Comparison of ENCODE assay signal across 7 cellular contexts in genomic region chr11:125591659-125592304, GRCh38. TPM values are rescaled to one million over a fixed set of nuclear protein-coding genes. Genes with fewer than 3 reads are reported as not detected.
DNase-seq lines count a peak whose midpoint lies in the region; ATAC-seq and TF ChIP-seq lines count a peak whose summit lies in the region.

No MANE protein-coding gene starts in this region.

- WGBS in H9 (ENCODE audit: extremely low coverage, insufficient read length, low lambda C conversion rate), result no CpG with 5 or more reads among the region's 29 CpGs
- WGBS in esophagus, 2 donors, result 0 to 1% methylated on average over 29 of the region's 29 CpGs
- 4% methylated on average over 29 of the region's 29 CpGs for WGBS in thymus

- peak overlapping the region; percentile 27 to 98 (median 96) for H3K27ac Mint-ChIP-seq in H9
- peak overlapping the region; percentile 95 for H3K27ac Mint-ChIP-seq in activated CD8-positive, alpha-beta memory T cell treated with anti-CD3 and anti-CD28 coated beads, Interleukin-2, amount 10 ng/mL, durations not matched to agents 7 days and 5 days
- H3K27ac Mint-ChIP-seq in naive thymus-derived CD8-positive, alpha-beta T cell, result peak overlapping the region; percentile 97 to 100 (median 98)

- H3K23ac ChIP-seq in H9 (ENCODE audit: insufficient read length, low read depth, low read length), result no peak overlapping the region

- H3K9ac ChIP-seq in H9 (ENCODE audit: extremely low read depth, insufficient read length, low read length) (peak overlapping the region; percentile 90), MM.1S (ENCODE audit: low read length) (peak overlapping the region; percentile 89)

- H3F3A ChIP-seq in MM.1S (ENCODE audit: insufficient read depth, low read length), result 0 out of 2 replicates have a peak, but pooled peaks cover 3% of the 10 kb centered on the region

- no peaks in the 10 kb centered on the region for H3K9me2 ChIP-seq in MM.1S (replicated peaks; ENCODE audit: insufficient read depth, low read length)

- POLR2A ChIA-PET in naive thymus-derived CD8-positive, alpha-beta T cell (lab: Charles Lee), result interaction anchor here (0.7 to 3.8 kb wide), 15 partner anchors 8 to 969 kb away, joined by 3 to 59 read pairs (median 6); partner anchors contain the start of genes CCDC15, CHEK1, DCPS and EI24

- H3K4me3 Mint-ChIP-seq in H9, result peak overlapping the region; percentile 99 to 100
- H3K4me3 Mint-ChIP-seq in activated CD8-positive, alpha-beta memory T cell treated with anti-CD3 and anti-CD28 coated beads, Interleukin-2, amount 10 ng/mL, durations not matched to agents 7 days and 5 days, result peak overlapping the region; percentile 89
- peak overlapping the region; percentile 85 to 98 (median 95) for H3K4me3 Mint-ChIP-seq in naive thymus-derived CD8-positive, alpha-beta T cell

- H3K36me3 Mint-ChIP-seq in H9 (ENCODE audit: insufficient read depth in 1 of 3, low read depth in 3 of 3), result peaks cover 2 to 13% (median 8%) of the 10 kb centered on the region in 3 experiments; a peak in 6 of 7 replicates
- H3K36me3 Mint-ChIP-seq in activated CD8-positive, alpha-beta memory T cell treated with anti-CD3 and anti-CD28 coated beads, Interleukin-2, amount 10 ng/mL, durations not matched to agents 7 days and 5 days, result peaks cover 13% of the 10 kb centered on the region
- H3K36me3 Mint-ChIP-seq in naive thymus-derived CD8-positive, alpha-beta T cell, result peaks cover 0 to 13% (median 0%) of the 10 kb centered on the region in 3 donors

- no peak overlapping the region for H4K8ac ChIP-seq in H9 (replicated peaks; ENCODE audit: insufficient read length, low read depth, low read length)

- H3K27ac ChIP-seq in H9 (ENCODE audit: insufficient read length, low read depth, low read length) (peak overlapping the region; percentile 28), MM.1S (ENCODE audit: low read length) (peak overlapping the region; percentile 80), esophagus (ENCODE audit: low read depth in 2 of 2, low read length in 1 of 2) (peak overlapping the region; percentile 97 to 100), thymus (ENCODE audit: low read depth) (peak overlapping the region; percentile 96)

- H2BK5ac ChIP-seq in H9 (ENCODE audit: insufficient read length, low read length), result no peak overlapping the region

- H4K5ac ChIP-seq in H9 (ENCODE audit: insufficient read length, low read depth, low read length), result peak overlapping the region; percentile 69

- no peak overlapping the region for H2BK120ac ChIP-seq in H9 (ENCODE audit: low read depth, low read length, poor library complexity, severe bottlenecking)

- H3K4ac ChIP-seq in H9 (ENCODE audit: low read depth, low read length), result no peak overlapping the region

- no peak overlapping the region for H2AK5ac ChIP-seq in H9 (ENCODE audit: insufficient read length, low read length)

- peak overlapping the region; percentile 80 for H3K14ac ChIP-seq in H9 (ENCODE audit: insufficient read depth, low read length)

- H3K27me3 Mint-ChIP-seq in H9 (ENCODE audit: low read depth), result no peaks in the 10 kb centered on the region
- H3K27me3 Mint-ChIP-seq in activated CD8-positive, alpha-beta memory T cell treated with anti-CD3 and anti-CD28 coated beads, Interleukin-2, amount 10 ng/mL, durations not matched to agents 7 days and 5 days, result no peaks in the 10 kb centered on the region
- no peaks in the 10 kb centered on the region for H3K27me3 Mint-ChIP-seq in naive thymus-derived CD8-positive, alpha-beta T cell

- H3K36me3 ChIP-seq in MM.1S (replicated peaks; ENCODE audit: insufficient read depth, low read length) (peaks cover 4% of the 10 kb centered on the region; the same call in 1 of the 2 replicates), esophagus (ENCODE audit: control insufficient read depth in 2 of 2, insufficient read depth in 2 of 2, low read length in 1 of 2) (no peaks in the 10 kb centered on the region), thymus (ENCODE audit: control insufficient read depth, insufficient read depth) (no peaks in the 10 kb centered on the region)

- peak; percentile 27 for ATAC-seq in GM18498 (IDR thresholded peaks at IDR 0.05; ENCODE audit: unreplicated experiment)
- ATAC-seq in activated CD8-positive, alpha-beta memory T cell treated with anti-CD3 and anti-CD28 coated beads, Interleukin-2, amount 10 ng/mL, durations not matched to agents 7 days and 5 days, result peak; percentile 17
- ATAC-seq in naive thymus-derived CD8-positive, alpha-beta T cell, result peak; percentile 26 to 34

- peak overlapping the region; percentile 81 for H3K18ac ChIP-seq in H9 (ENCODE audit: insufficient read length, low read depth, low read length)

- CTCF ChIA-PET in activated CD8-positive, alpha-beta memory T cell treated with anti-CD3 and anti-CD28 coated beads, Interleukin-2, amount 10 ng/mL, durations not matched to agents 7 days and 5 days (lab: Charles Lee), result interaction anchor here (1.2 to 3.2 kb wide), 4 partner anchors 22 to 289 kb away, joined by 3 to 15 read pairs (median 8); partner anchors contain the start of genes CHEK1 and EI24

- peak overlapping the region; percentile 84 for H3K4me2 ChIP-seq in H9 (ENCODE audit: insufficient read depth, insufficient read length, low read length)
- peak overlapping the region; percentile 79 for H3K4me2 ChIP-seq in MM.1S (ENCODE audit: low read depth, low read length)

- H2BK15ac ChIP-seq in H9 (ENCODE audit: low read depth, low read length), result no peak overlapping the region

- no peak overlapping the region for H3T11ph ChIP-seq in H9 (ENCODE audit: low read length)

- H3K56ac ChIP-seq in H9 (ENCODE audit: insufficient read length, low read depth, low read length), result no peak overlapping the region

- H3K9me3 Mint-ChIP-seq in H9, result no peaks in the 10 kb centered on the region; a peak in 1 of 5 replicates
- H3K9me3 Mint-ChIP-seq in activated CD8-positive, alpha-beta memory T cell treated with anti-CD3 and anti-CD28 coated beads, Interleukin-2, amount 10 ng/mL, durations not matched to agents 7 days and 5 days (ENCODE audit: low read depth), result no peaks in the 10 kb centered on the region
- no peaks in the 10 kb centered on the region for H3K9me3 Mint-ChIP-seq in naive thymus-derived CD8-positive, alpha-beta T cell

- DNase-seq in H9, result peak; percentile 41
- DNase-seq in MM.1S, result peak; percentile 10
- peak; percentile 60 for DNase-seq in activated CD8-positive, alpha-beta memory T cell treated with anti-CD3 and anti-CD28 coated beads, Interleukin-2, amount 10 ng/mL, durations not matched to agents 7 days and 5 days
- DNase-seq in naive thymus-derived CD8-positive, alpha-beta T cell, result peak in 4 of 10 donors; percentile 28 to 68 (median 33)

- H2AFZ ChIP-seq in H9 (ENCODE audit: low read length) (no peak overlapping the region), MM.1S (ENCODE audit: low read length) (peak overlapping the region; percentile 88)

- peaks cover 12 to 21% of the 10 kb centered on the region in 2 experiments for H3K4me1 Mint-ChIP-seq in H9
- peaks cover 41% of the 10 kb centered on the region for H3K4me1 Mint-ChIP-seq in activated CD8-positive, alpha-beta memory T cell treated with anti-CD3 and anti-CD28 coated beads, Interleukin-2, amount 10 ng/mL, durations not matched to agents 7 days and 5 days
- peaks cover 27 to 53% (median 49%) of the 10 kb centered on the region in 4 donors for H3K4me1 Mint-ChIP-seq in naive thymus-derived CD8-positive, alpha-beta T cell

- no peaks in the 10 kb centered on the region for H3K27me3 ChIP-seq in H9 (ENCODE audit: insufficient read depth, low read length)
- no peaks in the 10 kb centered on the region for H3K27me3 ChIP-seq in MM.1S (replicated peaks; ENCODE audit: insufficient read depth, low read length)
- H3K27me3 ChIP-seq in esophagus (ENCODE audit: control insufficient read depth in 1 of 2, insufficient read depth in 2 of 2, low read length in 2 of 2), result no peaks in the 10 kb centered on the region
- no peaks in the 10 kb centered on the region for H3K27me3 ChIP-seq in thymus (ENCODE audit: control insufficient read depth, insufficient read depth)

- H3K9me3 ChIP-seq in H9 (ENCODE audit: control insufficient read depth, low read depth, low read length), result no peaks in the 10 kb centered on the region
- H3K9me3 ChIP-seq in MM.1S (replicated peaks; ENCODE audit: insufficient read depth, low read length), result no peaks in the 10 kb centered on the region
- no peaks in the 10 kb centered on the region for H3K9me3 ChIP-seq in esophagus (ENCODE audit: control insufficient read depth in 2 of 2, insufficient read depth in 1 of 2, low read depth in 1 of 2, low read length in 1 of 2)
- no peaks in the 10 kb centered on the region for H3K9me3 ChIP-seq in thymus (ENCODE audit: control insufficient read depth)

- no peak overlapping the region for H4K91ac ChIP-seq in H9 (ENCODE audit: insufficient read length, low read depth, low read length)

- H3K23me2 ChIP-seq in H9 (ENCODE audit: insufficient read length, low read depth, low read length, poor library complexity, severe bottlenecking), result peaks cover 4% of the 10 kb centered on the region

- TF ChIP-seq CTCF in H9 (conservative IDR thresholded peaks at IDR 0.05) (no peak), MM.1S (IDR thresholded peaks at IDR 0.05; ENCODE audit: low read length) (no peak)

- H3K4me3 ChIP-seq in MM.1S (ENCODE audit: low read length), result peak overlapping the region; percentile 77
- H3K4me3 ChIP-seq in esophagus (ENCODE audit: low read depth in 1 of 2, low read length in 2 of 2), result peak overlapping the region; percentile 71 to 87
- H3K4me3 ChIP-seq in thymus (ENCODE audit: low read length), result peak overlapping the region; percentile 62

- H4K20me1 ChIP-seq in H9 (ENCODE audit: control insufficient read depth, insufficient read depth, insufficient read length) (no peaks in the 10 kb centered on the region), MM.1S (ENCODE audit: insufficient read depth, low read length) (no peaks in the 10 kb centered on the region)

- H2BK12ac ChIP-seq in H9 (ENCODE audit: insufficient read length, low read depth, low read length), result no peak overlapping the region

- no peak overlapping the region for H2BK20ac ChIP-seq in H9 (ENCODE audit: low read depth, low read length, poor library complexity, severe bottlenecking)

- no peaks in the 10 kb centered on the region for H3K79me1 ChIP-seq in H9 (ENCODE audit: insufficient read depth, low read depth, low read length, poor library complexity, severe bottlenecking)

- peaks cover 15% of the 10 kb centered on the region; the same call in 1 of the 2 replicates for H3K79me2 ChIP-seq in H9 (ENCODE audit: insufficient read depth, low read length)
- H3K79me2 ChIP-seq in MM.1S (ENCODE audit: low read length), result peaks cover 50% of the 10 kb centered on the region

- H3K4me1 ChIP-seq in H9 (ENCODE audit: insufficient read depth, low read length) (no peaks in the 10 kb centered on the region), MM.1S (ENCODE audit: low read length) (peaks cover 11% of the 10 kb centered on the region), esophagus (ENCODE audit: control insufficient read depth in 2 of 2, insufficient read depth in 2 of 2, low read length in 1 of 2) (no peaks in the 10 kb centered on the region), thymus (ENCODE audit: control insufficient read depth, insufficient read depth, low read length) (no peaks in the 10 kb centered on the region)

RNA-seq across cellular contexts. Expression of gene STT3A, which starts 0.9 kb away (rescaled TPM):
- total RNA-seq in H9 (2021), result 125 and 128 TPM in 2 replicates
- 100 to 1,000 TPM in 1 of 2 experiments, 10 to 100 TPM in 1; 82.9 to 128 TPM for total RNA-seq in activated CD8-positive, alpha-beta memory T cell treated with anti-CD3 and anti-CD28 coated beads, Interleukin-2, amount 10 ng/mL, durations not matched to agents 7 days and 5 days
- polyA plus RNA-seq in esophagus (10 to 100 TPM; 19.1 to 38.6 TPM), thymus (37.7 TPM)
- 10 to 100 TPM; 57.0 to 64.5 TPM for total RNA-seq in naive thymus-derived CD8-positive, alpha-beta T cell
- 10 to 100 TPM; 36.8 to 53.4 (median 40.1) TPM for polyA plus RNA-seq in naive thymus-derived CD8-positive, alpha-beta T cell

RNA-seq across cellular contexts. Expression of gene EI24, which starts 22.5 kb away (rescaled TPM):
- total RNA-seq in H9 (2021), result 146 and 151 TPM in 2 replicates
- 10 to 100 TPM; 29.0 to 44.1 TPM for total RNA-seq in activated CD8-positive, alpha-beta memory T cell treated with anti-CD3 and anti-CD28 coated beads, Interleukin-2, amount 10 ng/mL, durations not matched to agents 7 days and 5 days
- 10 to 100 TPM; 22.0 to 69.9 TPM for polyA plus RNA-seq in esophagus
- 10 to 100 TPM; 34.6 to 39.4 TPM for total RNA-seq in naive thymus-derived CD8-positive, alpha-beta T cell
- 10 to 100 TPM; 56.0 to 84.4 (median 74.0) TPM for polyA plus RNA-seq in naive thymus-derived CD8-positive, alpha-beta T cell
- polyA plus RNA-seq in thymus, result 33.0 TPM

RNA-seq across cellular contexts. Expression of gene CHEK1, which starts 33.2 kb away (rescaled TPM):
- total RNA-seq in H9 (2021), result 119 and 126 TPM in 2 replicates
- 100 to 1,000 TPM; 106 to 133 TPM for total RNA-seq in activated CD8-positive, alpha-beta memory T cell treated with anti-CD3 and anti-CD28 coated beads, Interleukin-2, amount 10 ng/mL, durations not matched to agents 7 days and 5 days
- 1 to 10 TPM; 4.2 to 6.7 TPM for polyA plus RNA-seq in esophagus
- 1 to 10 TPM; 2.0 to 2.1 TPM for total RNA-seq in naive thymus-derived CD8-positive, alpha-beta T cell
- 1 to 10 TPM; 1.0 to 2.1 (median 1.3) TPM for polyA plus RNA-seq in naive thymus-derived CD8-positive, alpha-beta T cell
- 3.8 TPM for polyA plus RNA-seq in thymus

Comparison
In these comparisons a context has a peak if more than half of its experiments do, and no peak if none do; other contexts are left out.
1. H3K27ac ChIP-seq: peak in every context shown above with its lines; median percentile 98 in esophagus; 96 in thymus; 80 in MM.1S; 28 in H9.
2. RNA of gene CHEK1, which starts 33.2 kb away (total RNA-seq): 106 to 133 TPM in activated CD8-positive, alpha-beta memory T cell treated with anti-CD3 and anti-CD28 coated beads, Interleukin-2, amount 10 ng/mL, durations not matched to agents 7 days and 5 days and 119 to 126 TPM in H9; 2.0 to 2.1 TPM in naive thymus-derived CD8-positive, alpha-beta T cell; every median in the first group is over 10 times any median in the second.
3. Peak in every context shown above with its lines, with median percentiles within 50 percentile points of each other: ATAC-seq, H3K27ac Mint-ChIP-seq, H3K4me3 Mint-ChIP-seq and H3K4me3 ChIP-seq.